ENCODE assay signal across 23 cellular contexts in the genomic region with DNA sequence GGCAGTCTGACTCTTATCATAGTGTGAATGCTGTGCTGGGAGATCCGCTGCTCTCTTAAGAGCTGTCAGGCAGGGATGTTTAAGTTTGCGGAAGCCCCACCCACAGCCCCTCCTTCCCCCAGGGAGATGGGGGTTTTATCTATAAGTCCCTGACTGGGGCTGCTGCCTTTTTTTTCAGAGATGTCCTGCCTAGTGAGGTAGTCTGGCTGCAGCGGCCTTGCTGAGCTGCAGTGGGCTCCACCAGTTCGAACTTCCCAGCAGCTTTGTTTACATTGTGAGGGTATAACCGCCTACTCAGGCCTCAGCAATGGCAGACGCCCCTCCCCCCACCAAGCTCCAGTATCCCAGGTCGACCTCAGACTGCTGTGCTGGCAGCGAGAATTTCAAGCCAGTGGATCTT.
A peak's percentile ranks its signal among the peaks of the same experiment; 100 is the strongest.
DNase-seq lines count a peak whose midpoint lies in the region; ATAC-seq, FAIRE-seq and TF ChIP-seq lines count a peak whose summit lies in the region.
"Had no signal": no experiment of that assay in that cellular context is flagged by ENCODE, and none has a peak within 500 bp of the region (broad histone marks: within the 10 kb centered on the region; RNA-seq: fewer than 3 reads in every experiment).

No MANE protein-coding gene starts in this region.

- intact Hi-C loops in CD14-positive monocyte (cut with micrococcal nuclease), result no loop called here

- no peak overlapping the region for H2BK12ac ChIP-seq in H1 (ENCODE audit: low read depth, low read length)

- TF ChIP-seq CTCF in GM23338 (conservative IDR thresholded peaks at IDR 0.05; ENCODE audit: low read depth in 2 of 2) (no peak), H1 (IDR thresholded peaks at IDR 0.05; ENCODE audit: control extremely low read depth in 1 of 3, insufficient read depth in 1 of 3, low read depth in 1 of 3, low read length in 3 of 3) (no peak), CD14-positive monocyte (IDR thresholded peaks at IDR 0.05) (no peak)

- H3K27me3 ChIP-seq in GM23338 (ENCODE audit: insufficient read depth) (no peaks in the 10 kb centered on the region), NT2/D1 (ENCODE audit: insufficient read depth, insufficient read length) (no peaks in the 10 kb centered on the region), H1 (replicated peaks in 1 of 4; ENCODE audit: control insufficient read depth in 3 of 4, extremely low read depth in 1 of 4, insufficient read depth in 3 of 4, low read length in 3 of 4) (no peaks in the 10 kb centered on the region)
- H3K27me3 ChIP-seq: BLaER1 treated with 17β-estradiol and CSF1 and Interleukin-3, amounts not matched to agents 10 nM and 100 nM had no signal

- no peak overlapping the region for H2BK20ac ChIP-seq in H1 (ENCODE audit: low read length)

- no peaks in the 10 kb centered on the region for H4K20me1 ChIP-seq in GM23338 (replicated peaks; ENCODE audit: insufficient read depth)
- no peaks in the 10 kb centered on the region for H4K20me1 ChIP-seq in H1 (replicated peaks in 1 of 2; ENCODE audit: control insufficient read depth in 1 of 2, insufficient read depth in 2 of 2, low read length in 2 of 2)
- H4K20me1 ChIP-seq: BLaER1 treated with 17β-estradiol and CSF1 and Interleukin-3, amounts not matched to agents 10 nM and 100 nM had no signal

- ATAC-seq in GM23338 (peak; percentile 72), GM19463 (IDR thresholded peaks at IDR 0.05; ENCODE audit: unreplicated experiment) (no peak)
- ATAC-seq: GM12878, HCT116, HepG2 had no signal

- CTCF ChIA-PET in H1 (lab: Charles Lee; ENCODE audit: partially characterized antibody), result interaction anchor here (1.1 to 1.7 kb wide), 2 partner anchors 19 to 37 kb away, joined by 4 read pairs; no protein-coding TSS in a partner anchor

- H3K4me3 Mint-ChIP-seq in GM23338 (no peak overlapping the region), CD14-positive monocyte (no peak overlapping the region)
- H3K4me3 Mint-ChIP-seq: B cell; CD4-positive, alpha-beta T cell; HFFc6 had no signal

- DNase-seq in GM23338 (ENCODE audit: low spot score) (peak; percentile 58), NT2/D1 (ENCODE audit: low read depth, low spot score) (peak; percentile 47), H1 (ENCODE audit: low read depth in 1 of 2, low spot score in 2 of 2) (peak; percentile 29 to 59), islet precursor cell (peak; percentile 59), activated T-cell treated with anti-CD3 and anti-CD28 coated beads for 4 hours (no peak), C1 segment of cervical spinal cord (lab: John Stamatoyannopoulos, UW) (no peak), CD14-positive monocyte (ENCODE audit: low spot score) (no peak)
- DNase-seq: Caco-2; CD4-positive, alpha-beta T cell; DMS153; DMS79 treated with DMSO at 0.1 percent for 48 hours; HFFc6; KBM-7 had no signal

- H3F3A ChIP-seq in GM23338 (replicated peaks; ENCODE audit: low read depth), result no peaks in the 10 kb centered on the region; the same call in 1 of the 2 replicates

- H3K79me1 ChIP-seq in H1 (ENCODE audit: low read depth, low read length), result no peaks in the 10 kb centered on the region

- H3K4me2 ChIP-seq in GM23338 (no peak overlapping the region), H1 (ENCODE audit: insufficient read depth in 1 of 2, low read depth in 2 of 2, low read length in 2 of 2) (no peak overlapping the region)
- H3K4me2 ChIP-seq: BLaER1 treated with 17β-estradiol and CSF1 and Interleukin-3, amounts not matched to agents 10 nM and 100 nM had no signal

- H3K9ac ChIP-seq in NT2/D1 (ENCODE audit: insufficient read length, low read depth) (no peak overlapping the region), H1 (replicated peaks in 1 of 4; ENCODE audit: extremely low read depth in 1 of 4, low read depth in 3 of 4, low read length in 3 of 4) (no peak overlapping the region)
- H3K9ac ChIP-seq: BLaER1 treated with 17β-estradiol and CSF1 and Interleukin-3, amounts not matched to agents 10 nM and 100 nM had no signal

- H3K9me3 Mint-ChIP-seq in GM23338, result peaks cover 65% of the 10 kb centered on the region
- peaks cover 45 to 74% (median 67%) of the 10 kb centered on the region in 7 donors for H3K9me3 Mint-ChIP-seq in CD14-positive monocyte

- 67% methylated on average over 8 of the region's 8 CpGs; no CpG with 5 or more reads in 1 of the 2 experiments for WGBS in H1 (ENCODE audit: extremely low coverage in 1 of 2, insufficient coverage in 1 of 2, insufficient read length in 1 of 2, insufficient replicate concordance in 2 of 2, low coverage in 1 of 2, low lambda C conversion rate in 2 of 2, missing lambda C conversion rate in 1 of 2), 2 experiments

- H3K4me3 ChIP-seq in GM23338, result no peak overlapping the region
- H3K4me3 ChIP-seq in NT2/D1 (ENCODE audit: insufficient read length, low read depth), result no peak overlapping the region
- no peak overlapping the region for H3K4me3 ChIP-seq in H1 (ENCODE audit: extremely low read depth in 1 of 4, insufficient read depth in 2 of 4, low read depth in 3 of 4, low read length in 4 of 4)
- H3K4me3 ChIP-seq: GM12878 had no signal

- no peak overlapping the region for H4K91ac ChIP-seq in H1 (replicated peaks; ENCODE audit: insufficient read length, low read length)

- peaks cover 25% of the 10 kb centered on the region for H3K9me3 ChIP-seq in NT2/D1 (ENCODE audit: insufficient read depth, low read length)
- H3K9me3 ChIP-seq in H1 (ENCODE audit: insufficient read depth in 2 of 2, low read depth in 1 of 2, low read length in 1 of 2), result peaks cover 13 to 16% of the 10 kb centered on the region in 2 experiments

- H2BK15ac ChIP-seq in H1 (ENCODE audit: low read length), result no peak overlapping the region

- no peaks in the 10 kb centered on the region for H3K27me3 Mint-ChIP-seq in GM23338 (ENCODE audit: insufficient read depth, low read depth, poor library complexity)
- peaks cover 0 to 8% (median 2%) of the 10 kb centered on the region in 3 donors for H3K27me3 Mint-ChIP-seq in CD14-positive monocyte (ENCODE audit: low read depth in 3 of 3)
- H3K27me3 Mint-ChIP-seq: B cell, IgD-negative memory B cell had no signal

- no peak; a peak in 1 of 4 replicates for TF ChIP-seq RAD21 in H1 (IDR thresholded peaks at IDR 0.05 in 1 of 2, conservative IDR thresholded peaks at IDR 0.05 in 1 of 2; ENCODE audit: low read depth in 2 of 2, low read length in 2 of 2)

- H3K36me3 Mint-ChIP-seq in GM23338 (ENCODE audit: low read depth) (peaks cover 64% of the 10 kb centered on the region), CD14-positive monocyte (peaks cover 0 to 4% of the 10 kb centered on the region in 2 donors)

- H3K27ac ChIP-seq in GM23338 (ENCODE audit: low read depth), result no peak overlapping the region
- H3K27ac ChIP-seq in H1 (ENCODE audit: low read depth, low read length), result no peak overlapping the region
- H3K27ac ChIP-seq: BLaER1 treated with 17β-estradiol and CSF1 and Interleukin-3, amounts not matched to agents 10 nM and 100 nM had no signal

- H3K14ac ChIP-seq in H1 (ENCODE audit: insufficient read length), result no peak overlapping the region

- H2AK5ac ChIP-seq in H1 (ENCODE audit: low read depth, low read length), result no peak overlapping the region

- no peak overlapping the region for H4K8ac ChIP-seq in H1 (ENCODE audit: extremely low read depth, insufficient read depth, low read length)

- H3K27ac Mint-ChIP-seq in GM23338 (no peak overlapping the region), CD14-positive monocyte (no peak overlapping the region)
- H3K27ac Mint-ChIP-seq: B cell; CD4-positive, alpha-beta T cell; HFFc6 had no signal

- H3K4me1 Mint-ChIP-seq in GM23338 (peaks cover 2% of the 10 kb centered on the region; the same call in 1 of the 3 replicates), CD14-positive monocyte (peaks cover 12% of the 10 kb centered on the region)

- H4K5ac ChIP-seq in H1 (ENCODE audit: insufficient read length, low read depth, low read length), result peak overlapping the region; percentile 58

- POLR2A ChIA-PET in H1 (lab: Charles Lee; ENCODE audit: partially characterized antibody), result no interaction called here

- FAIRE-seq in H1 (lab: Jason Lieb, UNC), result no peak
- FAIRE-seq: D721Med, GM12878, H54, HepG2, HTR-8/SVneo had no signal

- H3K56ac ChIP-seq in H1 (replicated peaks; ENCODE audit: insufficient read length, low read depth, low read length), result no peak overlapping the region

- peaks cover 24% of the 10 kb centered on the region; the same call in 1 of the 2 replicates for H3K9me2 ChIP-seq in GM23338 (ENCODE audit: insufficient read depth)

- no peak overlapping the region for H2BK5ac ChIP-seq in H1 (ENCODE audit: low read depth, low read length)

- no peaks in the 10 kb centered on the region; the same call in 1 of the 2 replicates for H3K4me1 ChIP-seq in GM23338 (ENCODE audit: insufficient read depth)
- H3K4me1 ChIP-seq in NT2/D1 (ENCODE audit: insufficient read depth, insufficient read length), result no peaks in the 10 kb centered on the region
- peaks cover 0 to 4% (median 0%) of the 10 kb centered on the region in 4 experiments; a peak in 2 of 7 replicates for H3K4me1 ChIP-seq in H1 (replicated peaks in 1 of 4; ENCODE audit: control insufficient read depth in 3 of 4, insufficient read depth in 4 of 4, low read length in 3 of 4)
- H3K4me1 ChIP-seq: Caco-2 had no signal

- H3K4ac ChIP-seq in H1 (replicated peaks; ENCODE audit: insufficient read length, low read depth, low read length), result no peak overlapping the region

- no peak overlapping the region for H2BK120ac ChIP-seq in H1 (replicated peaks; ENCODE audit: low read depth, low read length)

- H3K79me2 ChIP-seq in GM23338 (replicated peaks; ENCODE audit: insufficient read depth) (no peaks in the 10 kb centered on the region), H1 (ENCODE audit: control insufficient read depth in 1 of 2, insufficient read depth in 2 of 2, low read length in 2 of 2) (no peaks in the 10 kb centered on the region)

- no peak for TF ChIP-seq EP300 in H1 (IDR thresholded peaks at IDR 0.05; ENCODE audit: borderline replicate concordance in 1 of 2, low read depth in 2 of 2, low read length in 2 of 2)

- no peak overlapping the region; the same call in 1 of the 2 replicates for H3K18ac ChIP-seq in H1 (ENCODE audit: extremely low read depth, low read length)

- peaks cover 13% of the 10 kb centered on the region; the same call in 1 of the 2 replicates for H3K36me3 ChIP-seq in GM23338 (ENCODE audit: insufficient read depth)
- H3K36me3 ChIP-seq in NT2/D1 (ENCODE audit: insufficient read depth, insufficient read length, low read length), result no peaks in the 10 kb centered on the region
- H3K36me3 ChIP-seq in H1 (ENCODE audit: control insufficient read depth in 2 of 4, insufficient read depth in 4 of 4, low read length in 3 of 4), result no peaks in the 10 kb centered on the region

- H2AFZ ChIP-seq in GM23338 (peak overlapping the region; percentile 94), H1 (ENCODE audit: low read length) (peak overlapping the region; percentile 89)

- H3K23ac ChIP-seq in H1 (ENCODE audit: insufficient read length), result no peak overlapping the region

- no peak for TF ChIP-seq POLR2A in H1 (IDR thresholded peaks at IDR 0.05; ENCODE audit: control extremely low read depth in 1 of 2, low read depth in 2 of 2, low read length in 2 of 2)

- H3K23me2 ChIP-seq in H1 (ENCODE audit: low read depth, low read length), result no peaks in the 10 kb centered on the region

TF ChIP-seq in H1, 55 proteins besides CTCF, POLR2A, EP300 and RAD21:
- 0 out of 2 replicates have a peak, but pooled peaks have one; percentile 13 for TF ChIP-seq EGR1 (IDR thresholded peaks at IDR 0.05; ENCODE audit: borderline replicate concordance, low read depth, low read length)
- TF ChIP-seq CEBPB (IDR thresholded peaks at IDR 0.05; ENCODE audit: low read depth, low read length), result no peak

Comparison
In these comparisons a context has a peak if more than half of its experiments do, and no peak if none do; other contexts are left out.
1. DNase-seq: peak in GM23338 (single experiment), NT2/D1 (single experiment), H1 (2 of 2) and islet precursor cell (single experiment); none in activated T-cell treated with anti-CD3 and anti-CD28 coated beads for 4 hours (single experiment), C1 segment of cervical spinal cord (0 of 14) and CD14-positive monocyte (single experiment).